In the genomic region with DNA sequence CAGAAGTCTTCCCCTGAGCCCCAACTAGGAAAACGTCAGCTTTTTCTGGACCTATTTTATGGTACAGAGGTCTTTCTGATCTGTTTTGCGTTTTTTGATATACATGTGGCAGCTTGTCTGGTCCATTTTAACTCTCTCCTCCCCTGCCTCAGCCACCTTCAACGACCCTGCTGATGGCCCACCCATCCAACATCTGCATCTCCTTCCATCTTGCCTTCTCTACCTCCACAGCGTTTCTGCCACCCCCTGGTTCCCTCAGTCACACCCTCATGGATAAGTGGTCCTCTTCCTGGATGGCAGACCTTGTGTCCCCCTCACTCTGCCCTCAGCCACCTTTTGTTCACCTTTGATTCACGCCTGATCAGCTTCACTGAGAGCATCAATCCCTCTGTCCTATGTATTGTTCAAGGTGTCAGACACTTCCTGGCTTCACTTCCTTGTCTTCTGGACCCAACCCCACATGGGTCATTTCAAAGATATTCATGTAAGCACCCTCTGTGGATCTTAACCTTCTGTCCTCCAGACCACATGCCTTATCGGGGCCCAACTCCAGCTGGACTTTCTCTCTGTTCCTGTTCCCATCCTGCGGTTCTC, we compare ENCODE assay signal across 38 cellular contexts. TPM values are rescaled to one million over a fixed set of nuclear protein-coding genes. Genes with fewer than 3 reads are reported as not detected.
"Had no signal": no experiment of that assay in that cellular context is flagged by ENCODE, and none has a peak within 500 bp of the region (broad histone marks: within the 10 kb centered on the region; RNA-seq: fewer than 3 reads in every experiment).

No MANE protein-coding gene starts in this region.

- H3K9me3 Mint-ChIP-seq: activated CD4-positive, alpha-beta T cell treated with anti-CD3 and anti-CD28 coated beads, Interleukin-2, amount 10 ng/mL, durations not matched to agents 7 days and 5 days; activated naive CD4-positive, alpha-beta T cell treated with anti-CD3 and anti-CD28 coated beads, Interleukin-2, amount 10 ng/mL, durations not matched to agents 7 days and 5 days; activated naive CD4-positive, alpha-beta T cell treated with anti-CD3 and anti-CD28 coated beads, Interleukin-2, amount 50 U/mL, for 72 hours; activated naive CD8-positive, alpha-beta T cell treated with anti-CD3 and anti-CD28 coated beads, Interleukin-2, amount 10 ng/mL, durations not matched to agents 7 days and 5 days; activated T-cell treated with anti-CD3 and anti-CD28 coated beads, Interleukin-2, amount 50 U/mL, for 24 hours; activated T-cell treated with anti-CD3 and anti-CD28 coated beads, Interleukin-2, amount 50 U/mL, for 72 hours; brain had no signal

- H3K4me3 Mint-ChIP-seq: activated CD4-positive, alpha-beta memory T cell treated with anti-CD3 and anti-CD28 coated beads, Interleukin-2, amount 10 ng/mL, durations not matched to agents 7 days and 5 days; activated CD4-positive, alpha-beta T cell treated with anti-CD3 and anti-CD28 coated beads, Interleukin-2, amount 10 ng/mL, durations not matched to agents 7 days and 5 days; activated naive CD4-positive, alpha-beta T cell treated with anti-CD3 and anti-CD28 coated beads, Interleukin-2, amount 10 ng/mL, durations not matched to agents 7 days and 5 days; activated naive CD8-positive, alpha-beta T cell treated with anti-CD3 and anti-CD28 coated beads, Interleukin-2, amount 10 ng/mL, durations not matched to agents 7 days and 5 days; activated T-cell treated with anti-CD3 and anti-CD28 coated beads, Interleukin-2, amount 50 U/mL, for 24 hours; activated T-cell treated with anti-CD3 and anti-CD28 coated beads, Interleukin-2, amount 50 U/mL, for 72 hours; brain; WTC11 had no signal

- DNase-seq: activated CD4-positive, alpha-beta memory T cell treated with anti-CD3 and anti-CD28 coated beads, Interleukin-2, amount 10 ng/mL, durations not matched to agents 7 days and 5 days; activated CD4-positive, alpha-beta T cell treated with anti-CD3 and anti-CD28 coated beads for 1 hour; activated CD4-positive, alpha-beta T cell treated with anti-CD3 and anti-CD28 coated beads for 4 hours; activated CD4-positive, alpha-beta T cell treated with anti-CD3 and anti-CD28 coated beads, Interleukin-2, amount 10 ng/mL, durations not matched to agents 7 days and 5 days; activated CD4-positive, alpha-beta T cell treated with anti-CD3 and anti-CD28 coated beads, Interleukin-2, amount 50 U/mL, for 4 hours; activated CD8-positive, alpha-beta memory T cell treated with anti-CD3 and anti-CD28 coated beads, Interleukin-2, amount 50 U/mL, for 48 hours; activated gamma-delta T cell; activated naive CD4-positive, alpha-beta T cell; activated naive CD4-positive, alpha-beta T cell treated with anti-CD3 and anti-CD28 coated beads, Interleukin-2, amount 10 ng/mL, durations not matched to agents 7 days and 5 days; activated naive CD8-positive, alpha-beta T cell treated with anti-CD3 and anti-CD28 coated beads, Interleukin-2, amount 10 ng/mL, durations not matched to agents 7 days and 5 days; activated T-cell treated with anti-CD3 and anti-CD28 coated beads for 4 hours; activated T-cell treated with anti-CD3 and anti-CD28 coated beads, Interleukin-2, amount 50 U/mL, for 24 hours; activated T-cell treated with anti-CD3 and anti-CD28 coated beads, Interleukin-2, amount 50 U/mL, for 72 hours; central memory CD4-positive, alpha-beta T cell; cerebellar nuclear complex; colonic mucosa; effector CD8-positive, alpha-beta T cell; esophagus squamous epithelium; foreskin melanocyte; heart right ventricle; T-helper 2 cell had no signal

- H3K36me3 ChIP-seq: ascending aorta, breast epithelium, cardiac muscle cell, colonic mucosa, esophagus squamous epithelium, gastroesophageal sphincter, heart right ventricle had no signal

- H3K4me3 ChIP-seq: ascending aorta, breast epithelium, cardiac muscle cell, colonic mucosa, esophagus squamous epithelium, gastroesophageal sphincter, heart right ventricle had no signal

- H3K27ac ChIP-seq: ascending aorta, breast epithelium, cardiac muscle cell, colonic mucosa, epithelial cell of prostate, gastroesophageal sphincter, heart right ventricle, VCaP had no signal

- H3K4me1 Mint-ChIP-seq: activated CD4-positive, alpha-beta memory T cell treated with anti-CD3 and anti-CD28 coated beads, Interleukin-2, amount 10 ng/mL, durations not matched to agents 7 days and 5 days; activated CD4-positive, alpha-beta T cell treated with anti-CD3 and anti-CD28 coated beads, Interleukin-2, amount 10 ng/mL, durations not matched to agents 7 days and 5 days; activated naive CD4-positive, alpha-beta T cell treated with anti-CD3 and anti-CD28 coated beads, Interleukin-2, amount 10 ng/mL, durations not matched to agents 7 days and 5 days; activated naive CD8-positive, alpha-beta T cell treated with anti-CD3 and anti-CD28 coated beads, Interleukin-2, amount 10 ng/mL, durations not matched to agents 7 days and 5 days; brain had no signal

- H3K27ac Mint-ChIP-seq: activated CD4-positive, alpha-beta memory T cell treated with anti-CD3 and anti-CD28 coated beads, Interleukin-2, amount 10 ng/mL, durations not matched to agents 7 days and 5 days; activated CD4-positive, alpha-beta T cell treated with anti-CD3 and anti-CD28 coated beads, Interleukin-2, amount 10 ng/mL, durations not matched to agents 7 days and 5 days; activated naive CD4-positive, alpha-beta T cell treated with anti-CD3 and anti-CD28 coated beads, Interleukin-2, amount 10 ng/mL, durations not matched to agents 7 days and 5 days; activated naive CD4-positive, alpha-beta T cell treated with anti-CD3 and anti-CD28 coated beads, Interleukin-2, amount 50 U/mL, for 72 hours; activated naive CD8-positive, alpha-beta T cell treated with anti-CD3 and anti-CD28 coated beads, Interleukin-2, amount 10 ng/mL, durations not matched to agents 7 days and 5 days; activated T-cell treated with anti-CD3 and anti-CD28 coated beads, Interleukin-2, amount 50 U/mL, for 24 hours; activated T-cell treated with anti-CD3 and anti-CD28 coated beads, Interleukin-2, amount 50 U/mL, for 72 hours; brain; WTC11 had no signal

- H3K9me3 ChIP-seq: ascending aorta, breast epithelium, colonic mucosa, esophagus squamous epithelium, gastroesophageal sphincter, heart right ventricle had no signal

- ATAC-seq: activated naive CD4-positive, alpha-beta T cell treated with anti-CD3 and anti-CD28 coated beads, Interleukin-2, amount 50 U/mL, for 72 hours; gastroesophageal sphincter; heart right ventricle; WTC11 had no signal

- H3K4me1 ChIP-seq: ascending aorta, breast epithelium, colonic mucosa, esophagus squamous epithelium, gastroesophageal sphincter, heart right ventricle had no signal

- H3K36me3 Mint-ChIP-seq: activated naive CD4-positive, alpha-beta T cell treated with anti-CD3 and anti-CD28 coated beads, Interleukin-2, amount 10 ng/mL, durations not matched to agents 7 days and 5 days; activated naive CD4-positive, alpha-beta T cell treated with anti-CD3 and anti-CD28 coated beads, Interleukin-2, amount 50 U/mL, for 72 hours; activated naive CD8-positive, alpha-beta T cell treated with anti-CD3 and anti-CD28 coated beads, Interleukin-2, amount 10 ng/mL, durations not matched to agents 7 days and 5 days; brain; WTC11 had no signal

- H3K27me3 ChIP-seq: ascending aorta, breast epithelium, cardiac muscle cell, colonic mucosa had no signal

- FAIRE-seq: endometrium, endothelial cell of umbilical vein, TTC549 had no signal

RNA-seq across cellular contexts. Expression of gene AHSG, which starts 13.5 kb away (rescaled TPM):
- total RNA-seq: activated CD4-positive, alpha-beta memory T cell treated with anti-CD3 and anti-CD28 coated beads, Interleukin-2, amount 10 ng/mL, durations not matched to agents 7 days and 5 days; activated CD4-positive, alpha-beta T cell treated with anti-CD3 and anti-CD28 coated beads, Interleukin-2, amount 10 ng/mL, durations not matched to agents 7 days and 5 days; activated naive CD8-positive, alpha-beta T cell treated with anti-CD3 and anti-CD28 coated beads, Interleukin-2, amount 10 ng/mL, durations not matched to agents 7 days and 5 days; breast epithelium; cardiac muscle cell; dermis microvascular lymphatic vessel endothelial cell; endothelial cell of umbilical vein; esophagus squamous epithelium; fibroblast of lung; fibroblast of villous mesenchyme; gastroesophageal sphincter; glomerular endothelial cell; heart right ventricle; T-helper 1 cell treated with Interleukin-12 subunit alpha and Interleukin-12 subunit beta and Interleukin-4 antibody, amounts not matched to agents 30 ng/mL and 1 ng/mL, for 36 hours had no signal
- polyA plus RNA-seq: endothelial cell of umbilical vein, fibroblast of lung, heart right ventricle had no signal

RNA-seq across cellular contexts. Expression of gene FETUB, which starts 13.8 kb away (rescaled TPM):
- total RNA-seq: activated CD4-positive, alpha-beta memory T cell treated with anti-CD3 and anti-CD28 coated beads, Interleukin-2, amount 10 ng/mL, durations not matched to agents 7 days and 5 days; activated CD4-positive, alpha-beta T cell treated with anti-CD3 and anti-CD28 coated beads, Interleukin-2, amount 10 ng/mL, durations not matched to agents 7 days and 5 days; activated naive CD4-positive, alpha-beta T cell treated with anti-CD3 and anti-CD28 coated beads, Interleukin-2, amount 50 U/mL, for 72 hours; activated naive CD8-positive, alpha-beta T cell treated with anti-CD3 and anti-CD28 coated beads, Interleukin-2, amount 10 ng/mL, durations not matched to agents 7 days and 5 days; activated T-cell treated with anti-CD3 and anti-CD28 coated beads, Interleukin-2, amount 50 U/mL, for 72 hours; ascending aorta; breast epithelium; cardiac muscle cell; dermis microvascular lymphatic vessel endothelial cell; endothelial cell of umbilical vein; fibroblast of lung; fibroblast of villous mesenchyme; gastroesophageal sphincter; glomerular endothelial cell; T-helper 1 cell treated with Interleukin-12 subunit alpha and Interleukin-12 subunit beta and Interleukin-4 antibody, amounts not matched to agents 30 ng/mL and 1 ng/mL, for 36 hours; WTC11 had no signal
- polyA plus RNA-seq: cardiac muscle cell, endothelial cell of umbilical vein, fibroblast of lung, heart right ventricle had no signal

RNA-seq across cellular contexts. Expression of gene HRG, which starts 39.5 kb away (rescaled TPM):
- total RNA-seq: activated CD4-positive, alpha-beta memory T cell treated with anti-CD3 and anti-CD28 coated beads, Interleukin-2, amount 10 ng/mL, durations not matched to agents 7 days and 5 days; activated CD4-positive, alpha-beta T cell treated with anti-CD3 and anti-CD28 coated beads, Interleukin-2, amount 10 ng/mL, durations not matched to agents 7 days and 5 days; activated naive CD4-positive, alpha-beta T cell treated with anti-CD3 and anti-CD28 coated beads, Interleukin-2, amount 50 U/mL, for 72 hours; activated naive CD8-positive, alpha-beta T cell treated with anti-CD3 and anti-CD28 coated beads, Interleukin-2, amount 10 ng/mL, durations not matched to agents 7 days and 5 days; activated T-cell treated with anti-CD3 and anti-CD28 coated beads, Interleukin-2, amount 50 U/mL, for 72 hours; breast epithelium; cardiac muscle cell; dermis microvascular lymphatic vessel endothelial cell; endothelial cell of umbilical vein; esophagus squamous epithelium; fibroblast of lung; fibroblast of villous mesenchyme; gastroesophageal sphincter; glomerular endothelial cell; T-helper 1 cell treated with Interleukin-12 subunit alpha and Interleukin-12 subunit beta and Interleukin-4 antibody, amounts not matched to agents 30 ng/mL and 1 ng/mL, for 36 hours had no signal
- polyA plus RNA-seq: cardiac muscle cell, endothelial cell of umbilical vein, fibroblast of lung, heart right ventricle had no signal
